Comparison of ENCODE assay signal across 8 cellular contexts in the genomic region with DNA sequence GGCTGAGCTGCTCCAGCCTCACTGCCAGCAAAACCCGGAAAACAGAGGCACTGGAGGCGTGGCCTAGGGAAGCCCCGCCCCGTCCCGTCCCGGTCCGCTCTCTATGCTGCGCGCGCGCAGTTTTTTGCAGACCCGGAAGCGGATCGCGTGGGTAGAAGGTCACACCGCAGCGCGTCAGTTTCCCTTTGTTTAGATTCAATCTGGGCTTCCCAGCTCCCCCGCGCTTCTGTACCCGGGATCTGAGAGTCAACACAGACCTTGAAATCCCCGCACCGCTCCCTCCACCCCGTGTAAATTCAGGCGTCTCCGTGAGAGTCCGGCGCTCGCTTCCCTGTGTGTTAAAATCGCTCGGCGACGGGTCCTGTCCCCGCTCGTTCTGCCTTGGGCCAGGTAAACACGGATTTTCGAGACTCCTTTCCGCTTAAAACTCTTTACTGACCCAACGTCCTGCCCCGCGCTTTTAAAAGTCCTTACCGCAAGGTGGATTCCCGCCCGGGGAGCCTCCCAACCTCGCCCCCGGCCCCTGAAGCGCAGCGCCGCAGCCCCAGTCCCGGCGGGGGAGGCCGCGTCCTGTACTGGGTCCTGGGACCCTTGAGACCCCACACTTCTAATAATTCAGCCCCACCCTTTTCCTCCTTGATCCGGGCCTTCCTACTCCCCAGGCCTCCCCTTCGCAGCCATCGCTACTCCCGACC. TPM values are rescaled to one million over a fixed set of nuclear protein-coding genes. Genes with fewer than 3 reads are reported as not detected.
DNase-seq lines count a peak whose midpoint lies in the region; ATAC-seq and TF ChIP-seq lines count a peak whose summit lies in the region.

A gene (plus strand): TSS at position 127 of the 695 bp plus-strand sequence. CDS start 12,930 bp downstream, outside the sequence.

- H3K9me3 Mint-ChIP-seq in activated T-helper 1 cell treated with anti-CD3 and anti-CD28 coated beads, Interleukin-12 subunit alpha, Interleukin-12 subunit beta, Interleukin-2, Interleukin-4 antibody, amounts not matched to agents 30 ng/mL and 10 ng/mL and 1 ng/mL, durations not matched to agents 14 hours and 24 hours and 36 hours = peaks cover 50% of the 10 kb centered on the region
- peaks cover 12 to 59% (median 36%) of the 10 kb centered on the region in 7 donors for H3K9me3 Mint-ChIP-seq in naive B cell

- no peaks in the 10 kb centered on the region for H3K27me3 Mint-ChIP-seq in activated T-helper 1 cell treated with anti-CD3 and anti-CD28 coated beads, Interleukin-12 subunit alpha, Interleukin-12 subunit beta, Interleukin-2, Interleukin-4 antibody, amounts not matched to agents 30 ng/mL and 10 ng/mL and 1 ng/mL, durations not matched to agents 14 hours and 24 hours and 36 hours (ENCODE audit: insufficient read depth)
- no peaks in the 10 kb centered on the region for H3K27me3 Mint-ChIP-seq in naive B cell

- H3K4me1 Mint-ChIP-seq in activated T-helper 1 cell treated with anti-CD3 and anti-CD28 coated beads, Interleukin-12 subunit alpha, Interleukin-12 subunit beta, Interleukin-2, Interleukin-4 antibody, amounts not matched to agents 30 ng/mL and 10 ng/mL and 1 ng/mL, durations not matched to agents 14 hours and 24 hours and 36 hours (ENCODE audit: low read depth) = peaks cover 5% of the 10 kb centered on the region
- H3K4me1 Mint-ChIP-seq in naive B cell = peaks cover 16 to 19% (median 16%) of the 10 kb centered on the region in 3 donors

- DNase-seq in GM12864 (ENCODE audit: low read depth) (peak; percentile 41), OCI-M2 (lab: John Stamatoyannopoulos, UW; ENCODE audit: unreplicated experiment) (peak; percentile 89), fibroblast of mammary gland (ENCODE audit: low read depth) (peak; percentile 75), naive B cell (peak; percentile 81)
- peak; percentile 77 for DNase-seq in activated T-helper 1 cell treated with anti-CD3 and anti-CD28 coated beads, Interleukin-12 subunit alpha, Interleukin-12 subunit beta, Interleukin-2, Interleukin-4 antibody, amounts not matched to agents 30 ng/mL and 10 ng/mL and 1 ng/mL, durations not matched to agents 14 hours and 24 hours and 36 hours (ENCODE audit: low spot score)
- DNase-seq in stimulated activated CD8-positive, alpha-beta memory T cell treated with anti-CD3 and anti-CD28 coated beads, Interleukin-7, amount 100 ng/mL, for 1 hour (ENCODE audit: low read depth in 2 of 2) = peak; percentile 64 to 76

- intact Hi-C loops in activated T-helper 1 cell treated with anti-CD3 and anti-CD28 coated beads, Interleukin-12 subunit alpha, Interleukin-12 subunit beta, Interleukin-2, Interleukin-4 antibody, amounts not matched to agents 30 ng/mL and 10 ng/mL and 1 ng/mL, durations not matched to agents 14 hours and 24 hours and 36 hours (cut with micrococcal nuclease) = loop anchor here (1.0 to 2.0 kb wide), 5 partner anchors 33 to 302 kb away; a partner anchor contains a TSS

- ATAC-seq in HG03442 (IDR thresholded peaks at IDR 0.05; ENCODE audit: unreplicated experiment) (peak; percentile 53), naive B cell (ENCODE audit: low read depth in 2 of 2) (peak; percentile 95), GM18520 (IDR thresholded peaks at IDR 0.05; ENCODE audit: unreplicated experiment) (no peak)

- H3K36me3 Mint-ChIP-seq in activated T-helper 1 cell treated with anti-CD3 and anti-CD28 coated beads, Interleukin-12 subunit alpha, Interleukin-12 subunit beta, Interleukin-2, Interleukin-4 antibody, amounts not matched to agents 30 ng/mL and 10 ng/mL and 1 ng/mL, durations not matched to agents 14 hours and 24 hours and 36 hours (ENCODE audit: low read depth) = peaks cover 9% of the 10 kb centered on the region
- H3K36me3 Mint-ChIP-seq in naive B cell = peaks cover 6 to 43% of the 10 kb centered on the region in 2 donors

- H3K4me3 Mint-ChIP-seq in activated T-helper 1 cell treated with anti-CD3 and anti-CD28 coated beads, Interleukin-12 subunit alpha, Interleukin-12 subunit beta, Interleukin-2, Interleukin-4 antibody, amounts not matched to agents 30 ng/mL and 10 ng/mL and 1 ng/mL, durations not matched to agents 14 hours and 24 hours and 36 hours = peak within 1 kb of the TSS; percentile 88
- H3K4me3 Mint-ChIP-seq in naive B cell = peak within 1 kb of the TSS; percentile 89 to 99 (median 98)

- peak within 1 kb of the TSS; percentile 91 for H3K27ac Mint-ChIP-seq in activated T-helper 1 cell treated with anti-CD3 and anti-CD28 coated beads, Interleukin-12 subunit alpha, Interleukin-12 subunit beta, Interleukin-2, Interleukin-4 antibody, amounts not matched to agents 30 ng/mL and 10 ng/mL and 1 ng/mL, durations not matched to agents 14 hours and 24 hours and 36 hours
- peak within 1 kb of the TSS; percentile 88 to 99 (median 96) for H3K27ac Mint-ChIP-seq in naive B cell

- H3K4me3 ChIP-seq in GM12864 (ENCODE audit: low read depth, low read length) (peak within 1 kb of the TSS; percentile 63), fibroblast of mammary gland (ENCODE audit: control insufficient read depth, low read depth, low read length) (peak within 1 kb of the TSS; percentile 81)

- no peak for TF ChIP-seq CTCF in GM12864 (IDR thresholded peaks at IDR 0.05; ENCODE audit: low read depth, low read length, missing control alignments)
- TF ChIP-seq CTCF in fibroblast of mammary gland (conservative IDR thresholded peaks at IDR 0.05; ENCODE audit: control insufficient read depth, insufficient read depth, low read depth, low read length) = no peak

RNA-seq across cellular contexts. Expression of the gene that starts here (rescaled TPM):
- 0.29 and 0.36 TPM in 2 replicates for total RNA-seq in activated T-helper 1 cell treated with anti-CD3 and anti-CD28 coated beads, Interleukin-12 subunit alpha, Interleukin-12 subunit beta, Interleukin-2, Interleukin-4 antibody, amounts not matched to agents 30 ng/mL and 10 ng/mL and 1 ng/mL, durations not matched to agents 14 hours and 24 hours and 36 hours
- 10 to 100 TPM in 1 of 6 donors, 1 to 10 TPM in 5; 1.4 to 10.7 (median 3.3) TPM for polyA plus RNA-seq in naive B cell (ENCODE audit: low read depth in 6 of 6)

Comparison
In these comparisons a context has a peak if more than half of its experiments do, and no peak if none do; other contexts are left out.
1. Peak in DNase-seq in activated T-helper 1 cell treated with anti-CD3 and anti-CD28 coated beads, Interleukin-12 subunit alpha, Interleukin-12 subunit beta, Interleukin-2, Interleukin-4 antibody, amounts not matched to agents 30 ng/mL and 10 ng/mL and 1 ng/mL, durations not matched to agents 14 hours and 24 hours and 36 hours; RNA of the gene not detected or under 1 TPM.